In the genomic region with DNA sequence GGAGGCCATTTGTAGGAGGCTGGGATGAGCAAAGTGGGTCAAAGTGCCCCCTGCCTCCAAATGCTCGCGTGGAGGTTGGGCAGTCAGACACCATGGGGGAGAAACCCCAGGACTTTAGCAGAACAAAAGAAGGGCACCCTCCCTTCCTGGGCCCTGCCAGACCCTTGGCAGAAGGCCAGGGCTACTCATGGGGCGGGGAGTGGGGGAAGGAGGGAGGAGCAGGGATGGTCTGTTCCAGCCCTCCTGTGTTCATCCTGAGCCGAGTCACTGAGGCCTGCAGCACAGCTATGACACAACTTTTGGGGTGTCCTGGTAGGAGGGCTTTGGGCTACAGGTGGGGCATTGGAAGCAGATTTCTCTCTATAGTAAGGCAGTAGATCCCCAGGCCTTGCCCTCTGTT, we compare ENCODE assay signal across 16 cellular contexts. TPM values are rescaled to one million over a fixed set of nuclear protein-coding genes. Genes with fewer than 3 reads are reported as not detected.
DNase-seq lines count a peak whose midpoint lies in the region; ATAC-seq, FAIRE-seq and TF ChIP-seq lines count a peak whose summit lies in the region.
"Not testable (repeated sequence)": the region's sequence is repeated elsewhere in the genome, so short reads cannot be mapped to it uniquely, and the experiment has no call there.
"Had no signal": no experiment of that assay in that cellular context is flagged by ENCODE, and none has a peak within 500 bp of the region (broad histone marks: within the 10 kb centered on the region; RNA-seq: fewer than 3 reads in every experiment).

No MANE protein-coding gene starts in this region.

- CTCF ChIA-PET in A549 (lab: Yijun Ruan, JAX): not testable (repeated sequence)

- not testable (repeated sequence) for H3K27me3 ChIP-seq in RWPE2 (ENCODE audit: insufficient read depth, poor library complexity, severe bottlenecking); lung (ENCODE audit: control insufficient read depth, insufficient read depth); spleen (replicated peaks in 1 of 7); transverse colon

- not testable (repeated sequence) for H3K36me3 ChIP-seq in RWPE2 (ENCODE audit: low read depth); lung (ENCODE audit: control insufficient read depth in 2 of 2, insufficient read depth in 2 of 2, low read length in 2 of 2); spleen; transverse colon

- POLR2A ChIA-PET in A549 (lab: Yijun Ruan, JAX): not testable (repeated sequence)

- WGBS in A549 (ENCODE audit: missing lambda C conversion rate): 33% methylated on average over 1 of the region's 4 CpGs
- WGBS in lung, 2 donors: no CpG with 5 or more reads among the region's 4 CpGs
- 100% methylated on average over 1 of the region's 4 CpGs; no CpG with 5 or more reads in 3 of the 5 donors for WGBS in spleen, 5 donors
- WGBS in transverse colon (ENCODE audit: low coverage in 1 of 2), 2 donors: no CpG with 5 or more reads among the region's 4 CpGs

- not testable (repeated sequence) for H3K4me2 ChIP-seq in A549

- in situ Hi-C loops in transverse colon (cut with MboI; ENCODE audit: low pct_ligation_motif_present in 1 of 4, low pct_unique_long_range_greater_than_20kb in 1 of 4, low sequenced_read_pairs in 3 of 4): not testable (repeated sequence)

- peaks cover 15% of the 10 kb centered on the region; the same call in 2 of the 3 replicates for H3K4me1 ChIP-seq in A549
- not testable (repeated sequence) for H3K4me1 ChIP-seq in RWPE2 (ENCODE audit: insufficient read depth, poor library complexity, severe bottlenecking); lung (ENCODE audit: control insufficient read depth in 2 of 2, insufficient read depth in 2 of 2, low read length in 2 of 2); spleen; transverse colon

- ATAC-seq in A549 (peak; percentile 20 to 34; a peak in 5 of 6 replicates), RWPE2 (ENCODE audit: low read depth) (peak; percentile 70), esophagus mucosa (peak; percentile 70), left cardiac atrium (peak; percentile 54), left lobe of liver (peak; percentile 15)
- not testable (repeated sequence) for ATAC-seq in lung (ENCODE audit: insufficient read depth, low FRiP score)

- H3K27ac ChIP-seq in A549: peak overlapping the region in 1 of 2 experiments; percentile 60; a peak in 2 of 6 replicates
- H3K27ac ChIP-seq in RWPE2 (ENCODE audit: poor library complexity, severe bottlenecking); lung (ENCODE audit: low read depth in 1 of 2, low read length in 1 of 2); spleen; transverse colon: not testable (repeated sequence)

- TF ChIP-seq CTCF in A549 (IDR thresholded peaks at IDR 0.05); RWPE2 (IDR thresholded peaks at IDR 0.05; ENCODE audit: poor library complexity, severe bottlenecking); lung (IDR thresholded peaks at IDR 0.05; ENCODE audit: control extremely low read depth, extremely low read depth); spleen (IDR thresholded peaks at IDR 0.05 in 8 of 11, conservative IDR thresholded peaks at IDR 0.05 in 3 of 11); transverse colon (IDR thresholded peaks at IDR 0.05): not testable (repeated sequence)

- TF ChIP-seq RAD21 in A549 (conservative IDR thresholded peaks at IDR 0.05 in 1 of 2, IDR thresholded peaks at IDR 0.05 in 1 of 2): not testable (repeated sequence)

- not testable (repeated sequence) for H3K4me3 ChIP-seq in A549; RWPE2 (ENCODE audit: severe bottlenecking); lung; spleen; transverse colon

- intact Hi-C loops in left cardiac atrium (cut with DNase I); spleen (cut with DNase I; ENCODE audit: low total_unique reads); transverse colon (cut with DNase I; ENCODE audit: low total_unique reads): not testable (repeated sequence)

- not testable (repeated sequence) for TF ChIP-seq POLR2A in A549 (IDR thresholded peaks at IDR 0.05; ENCODE audit: low read length); spleen (IDR thresholded peaks at IDR 0.05); transverse colon (IDR thresholded peaks at IDR 0.05)

- not testable (repeated sequence) for TF ChIP-seq EP300 in A549 (IDR thresholded peaks at IDR 0.05); transverse colon (IDR thresholded peaks at IDR 0.05; ENCODE audit: low read depth)

- not testable (repeated sequence) for FAIRE-seq in A549 (lab: Jason Lieb, UNC)

- DNase-seq in A549 (ENCODE audit: low read depth in 1 of 2, low spot score in 1 of 2); RWPE2 (ENCODE audit: low spot score); left cardiac atrium; left lobe of liver (ENCODE audit: low spot score): not testable (repeated sequence)
- DNase-seq in lung (ENCODE audit: low spot score): peak; percentile 21
- peak; percentile 13 for DNase-seq in spleen
- DNase-seq in transverse colon: peak; percentile 26

- H3K9me3 ChIP-seq in A549; RWPE2 (ENCODE audit: severe bottlenecking); lung (ENCODE audit: control insufficient read depth in 2 of 2, insufficient read depth in 1 of 2, low read length in 1 of 2); spleen; transverse colon: not testable (repeated sequence)

RNA-seq across cellular contexts. Expression of a gene that starts 24.9 kb away (rescaled TPM):
- 30.0 and 36.4 TPM in 2 replicates for polyA plus RNA-seq in A549 (2011; rRNA removed)
- polyA plus RNA-seq in A549 (2012; cell fraction: cytosol; rRNA removed): 79.5 and 109 TPM in 2 replicates
- 166 and 256 TPM in 2 replicates for polyA plus RNA-seq in A549 (2012; cell fraction: nucleus; rRNA removed)
- 31.1 to 37.8 TPM (median 33.1 TPM) in 3 replicates for polyA plus RNA-seq in A549 (2017; fragmentation: RNase III; extraction: RNeasy Plus Mini Kit Qiagen cat#74134 plus additional on column Dnase treatment)
- polyA minus RNA-seq in A549 (2011; rRNA and poly(A)+ RNA removed): 101 and 106 TPM in 2 replicates
- not detected for total RNA-seq in esophagus mucosa
- total RNA-seq in left cardiac atrium: under 1 TPM in 1 of 2 donors, not detected in 1; 0.74 TPM
- not detected for total RNA-seq in left lobe of liver
- 10 to 100 TPM in 1 of 2 donors, 1 to 10 TPM in 1; 2.9 to 36.8 TPM for total RNA-seq in lung
- polyA plus RNA-seq in lung: under 1 TPM; 0.07 to 0.45 TPM
- total RNA-seq in spleen: not detected
- not detected for polyA plus RNA-seq in spleen
- 10 to 100 TPM in 1 of 4 donors, 1 to 10 TPM in 3; 1.6 to 26.9 (median 8.9) TPM for total RNA-seq in transverse colon
- total RNA-seq: Calu3; CD4-positive, alpha-beta memory T cell; Daoy; G401; GM23338 had no signal
- polyA plus RNA-seq: CD4-positive, alpha-beta memory T cell; GM23338 had no signal

RNA-seq across cellular contexts. Expression of a gene that starts 56.3 kb away (rescaled TPM):
- 0.59 TPM in 1 of 2 replicates, not detected in the other for polyA plus RNA-seq in A549 (2011; rRNA removed)
- polyA plus RNA-seq in A549 (2012; cell fraction: cytosol; rRNA removed): 1.8 and 3.9 TPM in 2 replicates
- polyA plus RNA-seq in A549 (2012; cell fraction: nucleus; rRNA removed): 5.2 TPM in 1 of 2 replicates, not detected in the other
- 0.70 to 0.73 TPM in 2 of 3 replicates, not detected in the other for polyA plus RNA-seq in A549 (2017; fragmentation: RNase III; extraction: RNeasy Plus Mini Kit Qiagen cat#74134 plus additional on column Dnase treatment)
- not detected in 2 replicates for polyA minus RNA-seq in A549 (2011; rRNA and poly(A)+ RNA removed)
- not detected for total RNA-seq in esophagus mucosa
- total RNA-seq in left cardiac atrium: not detected
- total RNA-seq in left lobe of liver: not detected
- total RNA-seq in lung: not detected
- polyA plus RNA-seq in lung: not detected
- total RNA-seq in spleen: not detected
- not detected for polyA plus RNA-seq in spleen
- total RNA-seq in transverse colon: not detected
- total RNA-seq: Calu3; CD4-positive, alpha-beta memory T cell; Daoy; G401; GM23338; H4; H9 had no signal
- polyA plus RNA-seq: BJ; CD4-positive, alpha-beta memory T cell; GM23338 had no signal
